Comparison of ENCODE assay signal across 26 cellular contexts in the genomic region with DNA sequence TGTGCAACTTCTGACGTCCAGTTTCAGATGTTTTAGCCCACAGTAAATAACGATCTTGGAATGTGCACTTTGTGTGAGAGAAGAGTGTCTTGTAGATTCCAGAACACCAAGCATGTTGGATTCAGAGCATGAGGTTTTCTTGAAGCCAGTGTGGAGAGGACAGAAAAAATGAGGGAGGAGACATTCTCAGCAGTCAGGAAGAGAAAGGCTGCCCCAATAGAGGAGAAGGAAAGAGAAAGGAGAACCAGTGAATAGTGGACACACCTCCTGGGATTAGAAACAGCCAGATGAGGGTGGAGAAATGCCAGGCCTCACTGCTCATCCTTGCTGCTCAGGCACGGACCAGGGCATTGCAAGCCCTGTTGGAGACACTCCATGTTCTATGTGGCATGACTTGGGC.
"Had no signal": no experiment of that assay in that cellular context is flagged by ENCODE, and none has a peak within 500 bp of the region (broad histone marks: within the 10 kb centered on the region; RNA-seq: fewer than 3 reads in every experiment).

No MANE protein-coding gene starts in this region.

- H3K4me1 ChIP-seq: adrenal gland, SJSA1 had no signal

- H3K4me3 ChIP-seq: adrenal gland, SJSA1 had no signal

- H3K27me3 ChIP-seq: adrenal gland, SJSA1 had no signal

- DNase-seq: activated CD4-positive, alpha-beta T cell treated with anti-CD3 and anti-CD28 coated beads for 4 hours; activated CD4-positive, alpha-beta T cell treated with anti-CD3 and anti-CD28 coated beads, Interleukin-2, amount 50 U/mL, for 4 hours; activated CD8-positive, alpha-beta memory T cell treated with anti-CD3 and anti-CD28 coated beads, Interleukin-2, amount 50 U/mL, for 48 hours; activated CD8-positive, alpha-beta T cell treated with anti-CD3 and anti-CD28 coated beads, Interleukin-2, amount 10 ng/mL, durations not matched to agents 7 days and 5 days; activated naive CD4-positive, alpha-beta T cell treated with anti-CD3 and anti-CD28 coated beads, Interleukin-2, amount 50 U/mL, for 16 hours; activated naive CD8-positive, alpha-beta T cell treated with anti-CD3 and anti-CD28 coated beads, Interleukin-2, amount 10 ng/mL, durations not matched to agents 7 days and 5 days; activated T-cell treated with anti-CD3 and anti-CD28 coated beads, Interleukin-2, amount 50 U/mL, for 1 hour; adrenal gland; anterior cingulate cortex; cerebellar nuclear complex; NCI-H1092 treated with DMSO at 0.1 percent for 48 hours; NCI-H1417 treated with DMSO at 0.1 percent for 48 hours; NCI-H1694; NCI-H2029; NCI-H2107; NCI-H510A treated with DMSO at 0.1 percent for 48 hours; NCI-H69; NK-92 treated with Interleukin-12 subunit alpha and Interleukin-12 subunit beta, amount 100 ng/mL, for 24 hours; OCI-M1; Right ventricle myocardium superior; SW 1271 had no signal

- ATAC-seq: activated CD4-positive, CD25-positive, alpha-beta regulatory T cell treated with anti-CD3 and anti-CD28 coated beads, Interleukin-2, amount 50 U/mL, for 24 hours; activated CD8-positive, alpha-beta T cell treated with anti-CD3 and anti-CD28 coated beads, Interleukin-2, amount 10 ng/mL, durations not matched to agents 7 days and 5 days; Panc1; SK-N-SH treated with all-trans-retinoic acid at 6 μM for 48 hours had no signal

- H3K9me3 ChIP-seq: adrenal gland, SJSA1 had no signal

- H3K27ac ChIP-seq: adrenal gland, RWPE1, SJSA1 had no signal

- H3K36me3 ChIP-seq: adrenal gland, SJSA1 had no signal
